ENCODE assay signal across 27 cellular contexts in genomic region chr2:20037660-20038059, GRCh38. TPM values are rescaled to one million over a fixed set of nuclear protein-coding genes. Genes with fewer than 3 reads are reported as not detected.
DNase-seq lines count a peak whose midpoint lies in the region; ATAC-seq, FAIRE-seq and TF ChIP-seq lines count a peak whose summit lies in the region.
"Had no signal": no experiment of that assay in that cellular context is flagged by ENCODE, and none has a peak within 500 bp of the region (broad histone marks: within the 10 kb centered on the region; RNA-seq: fewer than 3 reads in every experiment).

No MANE protein-coding gene starts in this region.

- H3K27ac ChIP-seq in BLaER1 (peak overlapping the region; percentile 8; the same call in 1 of the 2 replicates), endothelial cell of umbilical vein (ENCODE audit: insufficient read depth, low read depth, low read length) (no peak overlapping the region), neutrophil (peak overlapping the region; percentile 30), mammary epithelial cell (ENCODE audit: insufficient read depth, low read depth, low read length) (no peak overlapping the region)
- H3K27ac ChIP-seq: SJSA1 had no signal

- POLR2A ChIA-PET in endothelial cell of umbilical vein (lab: Charles Lee) = interaction anchor here (0.7 to 1.3 kb wide), 4 partner anchors 10 to 63 kb away, joined by 3 to 6 read pairs (median 4); no protein-coding TSS in a partner anchor

- H3K9ac ChIP-seq in BLaER1 (no peak overlapping the region), Loucy (ENCODE audit: low read depth, low read length, poor library complexity, severe bottlenecking) (no peak overlapping the region), endothelial cell of umbilical vein (replicated peaks; ENCODE audit: extremely low read depth, insufficient read depth, low read length) (no peak overlapping the region), mammary epithelial cell (ENCODE audit: insufficient read depth, low read length) (no peak overlapping the region)

- intact Hi-C loops in endothelial cell of umbilical vein (cut with micrococcal nuclease) = loop anchor here (1.0 kb wide), 1 partner anchor 10 kb away; no protein-coding TSS in a partner anchor
- intact Hi-C loops in mammary epithelial cell (cut with micrococcal nuclease) = no loop called here

- no peak for TF ChIP-seq POLR2A in endothelial cell of umbilical vein (IDR thresholded peaks at IDR 0.05; ENCODE audit: low read depth, low read length)

- DNase-seq in endothelial cell of umbilical vein (ENCODE audit: low read depth, low spot score) (no peak), dedifferentiated amniotic fluid mesenchymal stem cell (ENCODE audit: extremely low spot score) (no peak), mammary epithelial cell (no peak)
- DNase-seq: C1 segment of cervical spinal cord; Caco-2; CD4-positive, alpha-beta memory T cell; GOT3; HCEC 1CT; Karpas-422; NCI-H1092 treated with DMSO at 0.1 percent for 48 hours; NCI-H1436; NCI-H187; NCI-H2081 treated with DMSO at 0.1 percent for 48 hours; NCI-H2171; NCI-H226; NCI-H510A; NCI-H69; Right ventricle myocardium superior; RPMI8226 had no signal

- H3K9me3 ChIP-seq in BLaER1 (peaks cover 7% of the 10 kb centered on the region; the same call in 1 of the 2 replicates), Loucy (ENCODE audit: insufficient read depth, low read depth, low read length) (no peaks in the 10 kb centered on the region), endothelial cell of umbilical vein (replicated peaks; ENCODE audit: control insufficient read depth, insufficient read depth, low read length) (no peaks in the 10 kb centered on the region), neutrophil (no peaks in the 10 kb centered on the region), mammary epithelial cell (replicated peaks; ENCODE audit: insufficient read depth, low read length) (no peaks in the 10 kb centered on the region)
- H3K9me3 ChIP-seq: Caco-2, SJSA1 had no signal

- CTCF ChIA-PET in endothelial cell of umbilical vein (lab: Charles Lee) = interaction anchor here (0.7 to 5.9 kb wide), 11 partner anchors 10 to 188 kb away, joined by 3 to 65 read pairs (median 4); partner anchors contain the start of gene LAPTM4A
- CTCF ChIA-PET in mammary epithelial cell (lab: Charles Lee; ENCODE audit: low non-redundant PET) = no interaction called here

- BruUV-seq in endothelial cell of umbilical vein (replicated peaks; lab: Mats Ljungman, UMichigan) (no TSS peak), mammary epithelial cell (replicated peaks; lab: Mats Ljungman, UMichigan) (no TSS peak)

- in situ Hi-C loops in mammary epithelial cell (cut with MboI; ENCODE audit: low sequenced_read_pairs in 2 of 2) = no loop called here

- WGBS in mammary epithelial cell (ENCODE audit: low coverage, missing lambda C conversion rate) = 62% methylated on average over 2 of the region's 2 CpGs

- H3K4me1 ChIP-seq in BLaER1 = peaks cover 30% of the 10 kb centered on the region
- peaks cover 20% of the 10 kb centered on the region for H3K4me1 ChIP-seq in Loucy (ENCODE audit: insufficient read depth, low read length, poor library complexity, severe bottlenecking)
- peaks cover 63% of the 10 kb centered on the region for H3K4me1 ChIP-seq in endothelial cell of umbilical vein (ENCODE audit: control insufficient read depth, extremely low read depth, insufficient read depth, low read length)
- peaks cover 0 to 11% of the 10 kb centered on the region in 2 experiments for H3K4me1 ChIP-seq in neutrophil (ENCODE audit: control insufficient read depth in 1 of 2, insufficient read depth in 1 of 2, low read depth in 1 of 2, low read length in 1 of 2)
- peaks cover 8% of the 10 kb centered on the region for H3K4me1 ChIP-seq in mammary epithelial cell (ENCODE audit: insufficient read depth, low read length)
- H3K4me1 ChIP-seq: Caco-2 had no signal

- ATAC-seq in HG03520 (IDR thresholded peaks at IDR 0.05; ENCODE audit: unreplicated experiment) = no peak
- ATAC-seq: GM12878 had no signal

- no peaks in the 10 kb centered on the region for H3K9me2 ChIP-seq in Loucy (replicated peaks; ENCODE audit: low read depth, low read length)

- FAIRE-seq in endothelial cell of umbilical vein (lab: Jason Lieb, UNC) = no peak
- FAIRE-seq: A204.1, G401.6, GM12878 had no signal

- dilution Hi-C loops in endothelial cell of umbilical vein (cut with MboI; ENCODE audit: extremely low pct_ligation_motif_present, low sequenced_read_pairs) (no loop called here), mammary epithelial cell (cut with HindIII; ENCODE audit: low sequenced_read_pairs) (no loop called here)

- no peaks in the 10 kb centered on the region for H3F3A ChIP-seq in Loucy (ENCODE audit: low read depth)

- no peak for TF ChIP-seq CTCF in Loucy (conservative IDR thresholded peaks at IDR 0.05; ENCODE audit: low read length)
- no peak for TF ChIP-seq CTCF in endothelial cell of umbilical vein (IDR thresholded peaks at IDR 0.05; ENCODE audit: extremely low read depth in 1 of 2, insufficient read depth in 1 of 2, low read depth in 1 of 2, low read length in 2 of 2)
- TF ChIP-seq CTCF in neutrophil (IDR thresholded peaks at IDR 0.05) = no peak
- no peak for TF ChIP-seq CTCF in mammary epithelial cell (conservative IDR thresholded peaks at IDR 0.05 in 1 of 2, IDR thresholded peaks at IDR 0.05 in 1 of 2; ENCODE audit: extremely low read depth in 1 of 2, insufficient read depth in 1 of 2, low read depth in 1 of 2, low read length in 2 of 2)

- H3K9me1 ChIP-seq in endothelial cell of umbilical vein (replicated peaks; ENCODE audit: control insufficient read depth, extremely low read depth, insufficient read depth, low read length) = no peaks in the 10 kb centered on the region

- H3K4me3 ChIP-seq in BLaER1 (no peak overlapping the region), Loucy (ENCODE audit: low read length, poor library complexity, severe bottlenecking) (no peak overlapping the region), endothelial cell of umbilical vein (replicated peaks in 1 of 3; ENCODE audit: insufficient read depth in 1 of 3, low read depth in 1 of 3, low read length in 3 of 3) (no peak overlapping the region), neutrophil (ENCODE audit: low read depth in 1 of 2, low read length in 1 of 2) (no peak overlapping the region), mammary epithelial cell (replicated peaks in 1 of 3; ENCODE audit: insufficient read depth in 1 of 3, low read depth in 2 of 3, low read length in 3 of 3) (no peak overlapping the region)
- H3K4me3 ChIP-seq: GM12878, SJSA1 had no signal

- H3K79me2 ChIP-seq in Loucy (ENCODE audit: insufficient read depth, low read length) (peaks cover 35% of the 10 kb centered on the region), endothelial cell of umbilical vein (ENCODE audit: control insufficient read depth, insufficient read depth, low read length) (peaks cover 40% of the 10 kb centered on the region), mammary epithelial cell (ENCODE audit: insufficient read depth, low read length) (peaks cover 63% of the 10 kb centered on the region)

- H4K20me1 ChIP-seq in BLaER1 (peaks cover 70% of the 10 kb centered on the region), Loucy (ENCODE audit: insufficient read depth, low read length, poor library complexity, severe bottlenecking) (peaks cover 27% of the 10 kb centered on the region), endothelial cell of umbilical vein (replicated peaks; ENCODE audit: control insufficient read depth, extremely low read depth, insufficient read depth, low read length) (peaks cover 2% of the 10 kb centered on the region), mammary epithelial cell (ENCODE audit: insufficient read depth, low read length) (no peaks in the 10 kb centered on the region)

- no peak overlapping the region for H3K4me2 ChIP-seq in BLaER1
- H3K4me2 ChIP-seq in Loucy (ENCODE audit: low read depth, low read length, poor library complexity, severe bottlenecking) = peak overlapping the region; percentile 43
- peak overlapping the region; percentile 54 for H3K4me2 ChIP-seq in endothelial cell of umbilical vein (ENCODE audit: insufficient read depth, low read length)
- no peak overlapping the region for H3K4me2 ChIP-seq in mammary epithelial cell (ENCODE audit: insufficient read depth, low read depth, low read length)

- peaks cover 99% of the 10 kb centered on the region for H3K36me3 ChIP-seq in BLaER1
- H3K36me3 ChIP-seq in Loucy (ENCODE audit: insufficient read depth, low read length) = peaks cover 85% of the 10 kb centered on the region
- peaks cover 7 to 12% of the 10 kb centered on the region in 2 experiments for H3K36me3 ChIP-seq in endothelial cell of umbilical vein (ENCODE audit: control insufficient read depth in 2 of 2, extremely low read depth in 1 of 2, insufficient read depth in 2 of 2, low read length in 2 of 2)
- peaks cover 73% of the 10 kb centered on the region for H3K36me3 ChIP-seq in neutrophil
- H3K36me3 ChIP-seq in mammary epithelial cell (ENCODE audit: insufficient read depth, low read length) = peaks cover 52% of the 10 kb centered on the region

- H2AFZ ChIP-seq in Loucy (ENCODE audit: low read length) = no peak overlapping the region
- H2AFZ ChIP-seq in endothelial cell of umbilical vein (ENCODE audit: low read depth, low read length) = no peak overlapping the region
- H2AFZ ChIP-seq in mammary epithelial cell (ENCODE audit: low read depth, low read length) = no peak overlapping the region

- H3K27me3 ChIP-seq in BLaER1 (no peaks in the 10 kb centered on the region), Loucy (ENCODE audit: insufficient read depth, low read length, poor library complexity, severe bottlenecking) (no peaks in the 10 kb centered on the region), endothelial cell of umbilical vein (ENCODE audit: control insufficient read depth in 2 of 2, insufficient read depth in 2 of 2, low read length in 2 of 2) (no peaks in the 10 kb centered on the region), neutrophil (no peaks in the 10 kb centered on the region), mammary epithelial cell (ENCODE audit: insufficient read depth, low read length) (no peaks in the 10 kb centered on the region)
- H3K27me3 ChIP-seq: SJSA1 had no signal

RNA-seq across cellular contexts. Expression of gene LAPTM4A, which starts 13.8 kb away (rescaled TPM):
- total RNA-seq in endothelial cell of umbilical vein (154 and 155 TPM in 2 replicates), mammary epithelial cell (100 to 1,000 TPM; 160 to 162 TPM)
- polyA plus RNA-seq in endothelial cell of umbilical vein (371 and 427 TPM in 2 replicates), mammary epithelial cell (223 TPM)
- polyA plus RNA-seq in endothelial cell of umbilical vein (2011; cell fraction: cytosol; rRNA removed) = 258 and 260 TPM in 2 replicates
- 103 and 116 TPM in 2 replicates for polyA plus RNA-seq in endothelial cell of umbilical vein (2011; cell fraction: nucleus; rRNA removed)
- polyA plus RNA-seq in endothelial cell of umbilical vein (2012) = 276 and 280 TPM in 2 replicates
- polyA minus RNA-seq in endothelial cell of umbilical vein (197 and 215 TPM in 2 replicates), mammary epithelial cell (181 TPM)
- 40.1 TPM for polyA minus RNA-seq in endothelial cell of umbilical vein (2011; cell fraction: cytosol; rRNA and poly(A)+ RNA removed)
- 55.1 and 67.3 TPM in 2 replicates for polyA minus RNA-seq in endothelial cell of umbilical vein (2011; cell fraction: nucleus; rRNA and poly(A)+ RNA removed)

RNA-seq across cellular contexts. Expression of gene MATN3, which starts 25.2 kb away (rescaled TPM):
- total RNA-seq in endothelial cell of umbilical vein (3.4 and 6.1 TPM in 2 replicates), mammary epithelial cell (1 to 10 TPM; 4.8 TPM)
- polyA plus RNA-seq in endothelial cell of umbilical vein (1.4 and 1.8 TPM in 2 replicates), mammary epithelial cell (3.4 TPM)
- 1.7 and 2.4 TPM in 2 replicates for polyA plus RNA-seq in endothelial cell of umbilical vein (2011; cell fraction: cytosol; rRNA removed)
- polyA plus RNA-seq in endothelial cell of umbilical vein (2011; cell fraction: nucleus; rRNA removed) = 1.7 and 2.4 TPM in 2 replicates
- 9.3 and 10.3 TPM in 2 replicates for polyA plus RNA-seq in endothelial cell of umbilical vein (2012)
- polyA minus RNA-seq in endothelial cell of umbilical vein (1.6 and 3.1 TPM in 2 replicates), mammary epithelial cell (not detected)
- polyA minus RNA-seq in endothelial cell of umbilical vein (2011; cell fraction: cytosol; rRNA and poly(A)+ RNA removed) = not detected
- 0.82 and 0.87 TPM in 2 replicates for polyA minus RNA-seq in endothelial cell of umbilical vein (2011; cell fraction: nucleus; rRNA and poly(A)+ RNA removed)
- total RNA-seq: CD4-positive, alpha-beta memory T cell; GM12878 had no signal
- polyA plus RNA-seq: CD4-positive, alpha-beta memory T cell had no signal

RNA-seq across cellular contexts. Expression of gene WDR35, which starts 47.8 kb away (rescaled TPM):
- total RNA-seq in endothelial cell of umbilical vein = 8.0 TPM in 2 replicates
- polyA plus RNA-seq in endothelial cell of umbilical vein = 2.7 and 3.6 TPM in 2 replicates
- polyA plus RNA-seq in endothelial cell of umbilical vein (2011; cell fraction: cytosol; rRNA removed) = 3.1 and 3.7 TPM in 2 replicates
- 16.4 and 18.5 TPM in 2 replicates for polyA plus RNA-seq in endothelial cell of umbilical vein (2011; cell fraction: nucleus; rRNA removed)
- polyA plus RNA-seq in endothelial cell of umbilical vein (2012) = 6.4 and 7.8 TPM in 2 replicates
- polyA minus RNA-seq in endothelial cell of umbilical vein = 7.8 TPM in 2 replicates
- polyA minus RNA-seq in endothelial cell of umbilical vein (2011; cell fraction: cytosol; rRNA and poly(A)+ RNA removed) = 5.6 TPM
- 12.9 and 14.1 TPM in 2 replicates for polyA minus RNA-seq in endothelial cell of umbilical vein (2011; cell fraction: nucleus; rRNA and poly(A)+ RNA removed)
- total RNA-seq in mammary epithelial cell = 10 to 100 TPM in 1 of 2 donors, 1 to 10 TPM in 1; 8.8 to 11.5 TPM
- polyA plus RNA-seq in mammary epithelial cell = 4.1 TPM
- 6.8 TPM for polyA minus RNA-seq in mammary epithelial cell

Comparison
In these comparisons a context has a peak if more than half of its experiments do, and no peak if none do; other contexts are left out.
1. H3K27ac ChIP-seq: peak in BLaER1 (single experiment) and neutrophil (single experiment); none in endothelial cell of umbilical vein (single experiment) and mammary epithelial cell (single experiment).
2. H3K4me2 ChIP-seq: peak in Loucy (single experiment) and endothelial cell of umbilical vein (single experiment); none in BLaER1 (single experiment) and mammary epithelial cell (single experiment).